Comparison of ENCODE assay signal across 11 cellular contexts in genomic region chr17:66431910-66432309, GRCh38.
A peak's percentile ranks its signal among the peaks of the same experiment; 100 is the strongest.
DNase-seq lines count a peak whose midpoint lies in the region; ATAC-seq lines count a peak whose summit lies in the region.
"Had no signal": no experiment of that assay in that cellular context is flagged by ENCODE, and none has a peak within 500 bp of the region (broad histone marks: within the 10 kb centered on the region; RNA-seq: fewer than 3 reads in every experiment).

No MANE protein-coding gene starts in this region.

- DNase-seq in H4 (ENCODE audit: low spot score): peak; percentile 65
- no peak for DNase-seq in activated naive CD8-positive, alpha-beta T cell treated with anti-CD3 and anti-CD28 coated beads, Interleukin-2, amount 50 U/mL, for 24 hours
- peak; percentile 82 for DNase-seq in fibroblast of the conjunctiva (ENCODE audit: low read depth)
- peak; percentile 67 for DNase-seq in stromal cell of bone marrow (ENCODE audit: low read depth)
- no peak for DNase-seq in activated gamma-delta T cell (lab: John Stamatoyannopoulos, UW)
- DNase-seq in T-helper 9 cell: no peak
- DNase-seq in activated naive CD4-positive, alpha-beta T cell treated with anti-CD3 and anti-CD28 coated beads, Interleukin-2, amount 50 U/mL, for 16 hours: no peak
- DNase-seq: activated B cell treated with CpG ODN at 0.5 μM for 24 hours; activated naive CD8-positive, alpha-beta T cell treated with anti-CD3 and anti-CD28 coated beads, Interleukin-2, amount 10 ng/mL, durations not matched to agents 7 days and 5 days had no signal

- no peaks in the 10 kb centered on the region for H3K9me3 Mint-ChIP-seq in activated naive CD8-positive, alpha-beta T cell treated with anti-CD3 and anti-CD28 coated beads, Interleukin-2, amount 50 U/mL, for 24 hours
- H3K9me3 Mint-ChIP-seq: activated naive CD8-positive, alpha-beta T cell treated with anti-CD3 and anti-CD28 coated beads, Interleukin-2, amount 10 ng/mL, durations not matched to agents 7 days and 5 days; natural killer cell treated with Interleukin-12 subunit alpha and Interleukin-12 subunit beta and Interleukin-15 and Interleukin-18, amount 100 ng/mL, for 72 hours had no signal

- H3K4me3 Mint-ChIP-seq in activated naive CD8-positive, alpha-beta T cell treated with anti-CD3 and anti-CD28 coated beads, Interleukin-2, amount 50 U/mL, for 24 hours: no peak overlapping the region
- H3K4me3 Mint-ChIP-seq: activated B cell treated with CpG ODN at 0.5 μM for 24 hours; activated naive CD8-positive, alpha-beta T cell treated with anti-CD3 and anti-CD28 coated beads, Interleukin-2, amount 10 ng/mL, durations not matched to agents 7 days and 5 days; natural killer cell treated with Interleukin-12 subunit alpha and Interleukin-12 subunit beta and Interleukin-15 and Interleukin-18, amount 100 ng/mL, for 72 hours had no signal

- no peaks in the 10 kb centered on the region for H3K27me3 Mint-ChIP-seq in activated naive CD8-positive, alpha-beta T cell treated with anti-CD3 and anti-CD28 coated beads, Interleukin-2, amount 50 U/mL, for 24 hours
- H3K27me3 Mint-ChIP-seq: activated naive CD8-positive, alpha-beta T cell treated with anti-CD3 and anti-CD28 coated beads, Interleukin-2, amount 10 ng/mL, durations not matched to agents 7 days and 5 days; natural killer cell treated with Interleukin-12 subunit alpha and Interleukin-12 subunit beta and Interleukin-15 and Interleukin-18, amount 100 ng/mL, for 72 hours had no signal

- H3K36me3 Mint-ChIP-seq in activated naive CD8-positive, alpha-beta T cell treated with anti-CD3 and anti-CD28 coated beads, Interleukin-2, amount 50 U/mL, for 24 hours (ENCODE audit: low read depth): peaks cover 3% of the 10 kb centered on the region
- H3K36me3 Mint-ChIP-seq: natural killer cell treated with Interleukin-12 subunit alpha and Interleukin-12 subunit beta and Interleukin-15 and Interleukin-18, amount 100 ng/mL, for 72 hours had no signal

- H3K4me1 Mint-ChIP-seq in activated naive CD8-positive, alpha-beta T cell treated with anti-CD3 and anti-CD28 coated beads, Interleukin-2, amount 50 U/mL, for 24 hours: peaks cover 53% of the 10 kb centered on the region
- H3K4me1 Mint-ChIP-seq: activated B cell treated with CpG ODN at 0.5 μM for 24 hours had no signal

- H3K27ac Mint-ChIP-seq in activated naive CD8-positive, alpha-beta T cell treated with anti-CD3 and anti-CD28 coated beads, Interleukin-2, amount 50 U/mL, for 24 hours: peak overlapping the region; percentile 12
- H3K27ac Mint-ChIP-seq: activated B cell treated with CpG ODN at 0.5 μM for 24 hours; activated naive CD8-positive, alpha-beta T cell treated with anti-CD3 and anti-CD28 coated beads, Interleukin-2, amount 10 ng/mL, durations not matched to agents 7 days and 5 days; natural killer cell treated with Interleukin-12 subunit alpha and Interleukin-12 subunit beta and Interleukin-15 and Interleukin-18, amount 100 ng/mL, for 72 hours had no signal

- ATAC-seq in activated naive CD8-positive, alpha-beta T cell treated with anti-CD3 and anti-CD28 coated beads, Interleukin-2, amount 50 U/mL, for 24 hours: no peak
- no peak for ATAC-seq in HG02610 (IDR thresholded peaks at IDR 0.05; ENCODE audit: unreplicated experiment)
- ATAC-seq: natural killer cell treated with Interleukin-12 subunit alpha and Interleukin-12 subunit beta and Interleukin-15 and Interleukin-18, amount 100 ng/mL, for 72 hours had no signal

Comparison
In these comparisons a context has a peak if more than half of its experiments do, and no peak if none do; other contexts are left out.
1. DNase-seq: peak in H4 (single experiment), fibroblast of the conjunctiva (single experiment) and stromal cell of bone marrow (single experiment); none in activated naive CD8-positive, alpha-beta T cell treated with anti-CD3 and anti-CD28 coated beads, Interleukin-2, amount 50 U/mL, for 24 hours (single experiment), activated gamma-delta T cell (single experiment), T-helper 9 cell (single experiment) and activated naive CD4-positive, alpha-beta T cell treated with anti-CD3 and anti-CD28 coated beads, Interleukin-2, amount 50 U/mL, for 16 hours (single experiment).